Comparison of ENCODE assay signal across 8 cellular contexts in genomic region chr2:3282056-3282998, GRCh38.
DNase-seq lines count a peak whose midpoint lies in the region; ATAC-seq and TF ChIP-seq lines count a peak whose summit lies in the region.

No MANE protein-coding gene starts in this region.

- H3K4me1 Mint-ChIP-seq in CD8-positive, alpha-beta T cell (ENCODE audit: low read depth), result peaks cover 3% of the 10 kb centered on the region
- no peaks in the 10 kb centered on the region for H3K4me1 Mint-ChIP-seq in activated CD8-positive, alpha-beta T cell treated with anti-CD3 and anti-CD28 coated beads, Interleukin-2, amount 10 ng/mL, durations not matched to agents 7 days and 5 days (ENCODE audit: low read depth)

- no peaks in the 10 kb centered on the region for H3K27me3 Mint-ChIP-seq in CD8-positive, alpha-beta T cell (ENCODE audit: low read depth)
- no peaks in the 10 kb centered on the region for H3K27me3 Mint-ChIP-seq in activated CD8-positive, alpha-beta T cell treated with anti-CD3 and anti-CD28 coated beads, Interleukin-2, amount 10 ng/mL, durations not matched to agents 7 days and 5 days (ENCODE audit: low read depth)

- no peak overlapping the region for H3K9ac ChIP-seq in skeletal muscle satellite cell (ENCODE audit: low read depth, low read length)

- no peak for TF ChIP-seq CTCF in RWPE2 (IDR thresholded peaks at IDR 0.05; ENCODE audit: poor library complexity, severe bottlenecking)
- no peak for TF ChIP-seq CTCF in heart left ventricle (IDR thresholded peaks at IDR 0.05)
- TF ChIP-seq CTCF in CD8-positive, alpha-beta T cell (IDR thresholded peaks at IDR 0.05), result no peak

- H3K4me3 Mint-ChIP-seq in CD8-positive, alpha-beta T cell, result no peak overlapping the region
- H3K4me3 Mint-ChIP-seq in activated CD8-positive, alpha-beta T cell treated with anti-CD3 and anti-CD28 coated beads, Interleukin-2, amount 10 ng/mL, durations not matched to agents 7 days and 5 days, result no peak overlapping the region

- H3K9me3 ChIP-seq in RWPE2 (ENCODE audit: severe bottlenecking), result no peaks in the 10 kb centered on the region
- H3K9me3 ChIP-seq in heart left ventricle, result no peaks in the 10 kb centered on the region
- no peaks in the 10 kb centered on the region for H3K9me3 ChIP-seq in skeletal muscle satellite cell (replicated peaks; ENCODE audit: low read length)
- no peaks in the 10 kb centered on the region for H3K9me3 ChIP-seq in CD8-positive, alpha-beta T cell (ENCODE audit: low read length)

- no peaks in the 10 kb centered on the region for H3K27me3 ChIP-seq in RWPE2 (ENCODE audit: insufficient read depth, poor library complexity, severe bottlenecking)
- no peaks in the 10 kb centered on the region for H3K27me3 ChIP-seq in heart left ventricle
- H3K27me3 ChIP-seq in skeletal muscle satellite cell (ENCODE audit: control insufficient read depth, insufficient read depth, low read length), result no peaks in the 10 kb centered on the region
- H3K27me3 ChIP-seq in CD8-positive, alpha-beta T cell (ENCODE audit: insufficient read depth, low read length), result no peaks in the 10 kb centered on the region

- no peak for TF ChIP-seq POLR2A in heart left ventricle (IDR thresholded peaks at IDR 0.05)

- peak overlapping the region; percentile 69 for H3K4me2 ChIP-seq in skeletal muscle satellite cell (ENCODE audit: low read length)

- H3K4me3 ChIP-seq in RWPE2 (ENCODE audit: severe bottlenecking) (no peak overlapping the region), heart left ventricle (peak overlapping the region in 2 of 12 donors; percentile 22 to 30), skeletal muscle satellite cell (ENCODE audit: low read length) (peak overlapping the region; percentile 47)
- H3K4me3 ChIP-seq in CD8-positive, alpha-beta T cell (ENCODE audit: low read depth, low read length), result no peak overlapping the region

- CTCF ChIA-PET in CD8-positive, alpha-beta T cell (lab: Charles Lee), result no interaction called here
- CTCF ChIA-PET in activated CD8-positive, alpha-beta T cell treated with anti-CD3 and anti-CD28 coated beads, Interleukin-2, amount 10 ng/mL, durations not matched to agents 7 days and 5 days (lab: Charles Lee), result no interaction called here

- peak; percentile 92 for DNase-seq in NCI-H1092 treated with DMSO at 0.1 percent for 48 hours (lab: John Stamatoyannopoulos, UW)
- no peak for DNase-seq in RWPE2 (ENCODE audit: low spot score)
- DNase-seq in heart left ventricle, result peak; percentile 49 to 76 (median 66)
- DNase-seq in CD8-positive, alpha-beta T cell, result no peak
- DNase-seq in activated CD4-positive, alpha-beta T cell treated with anti-CD3 and anti-CD28 coated beads, Interleukin-2, amount 50 U/mL, for 1 hour, result no peak
- no peak for DNase-seq in activated CD8-positive, alpha-beta T cell treated with anti-CD3 and anti-CD28 coated beads, Interleukin-2, amount 10 ng/mL, durations not matched to agents 7 days and 5 days

- no peaks in the 10 kb centered on the region for H3K4me1 ChIP-seq in RWPE2 (ENCODE audit: insufficient read depth, poor library complexity, severe bottlenecking)
- H3K4me1 ChIP-seq in heart left ventricle, result peaks cover 0 to 5% (median 0%) of the 10 kb centered on the region in 12 donors
- peaks cover 15% of the 10 kb centered on the region for H3K4me1 ChIP-seq in skeletal muscle satellite cell (ENCODE audit: control insufficient read depth, insufficient read depth, low read length)
- no peaks in the 10 kb centered on the region for H3K4me1 ChIP-seq in CD8-positive, alpha-beta T cell (ENCODE audit: insufficient read depth, low read length)

- no peaks in the 10 kb centered on the region for H3K9me3 Mint-ChIP-seq in CD8-positive, alpha-beta T cell
- H3K9me3 Mint-ChIP-seq in activated CD8-positive, alpha-beta T cell treated with anti-CD3 and anti-CD28 coated beads, Interleukin-2, amount 10 ng/mL, durations not matched to agents 7 days and 5 days (ENCODE audit: insufficient read depth), result peaks cover 3% of the 10 kb centered on the region

- 69 to 73% (median 71%) methylated on average over 33 to 36 of the region's 36 CpGs for WGBS in heart left ventricle, 4 donors

- H3K36me3 Mint-ChIP-seq in CD8-positive, alpha-beta T cell, result peaks cover 39% of the 10 kb centered on the region
- H3K36me3 Mint-ChIP-seq in activated CD8-positive, alpha-beta T cell treated with anti-CD3 and anti-CD28 coated beads, Interleukin-2, amount 10 ng/mL, durations not matched to agents 7 days and 5 days (ENCODE audit: low read depth), result peaks cover 20% of the 10 kb centered on the region

- H3K27ac ChIP-seq in RWPE2 (ENCODE audit: poor library complexity, severe bottlenecking) (no peak overlapping the region), heart left ventricle (peak overlapping the region in 8 of 12 donors; percentile 13 to 55 (median 34))
- no peak overlapping the region for H3K27ac ChIP-seq in CD8-positive, alpha-beta T cell (ENCODE audit: low read depth, low read length)

- ATAC-seq in RWPE2 (ENCODE audit: low read depth), result peak; percentile 65
- ATAC-seq in heart left ventricle, result peak; percentile 96 to 98 (median 97)
- no peak for ATAC-seq in GM21423 (IDR thresholded peaks at IDR 0.05; ENCODE audit: unreplicated experiment)
- no peak for ATAC-seq in CD8-positive, alpha-beta T cell
- ATAC-seq in activated CD8-positive, alpha-beta T cell treated with anti-CD3 and anti-CD28 coated beads, Interleukin-2, amount 10 ng/mL, durations not matched to agents 7 days and 5 days, result no peak

- intact Hi-C loops in heart left ventricle (cut with DNase I), result no loop called here
- intact Hi-C loops in CD8-positive, alpha-beta T cell (cut with DNase I, micrococcal nuclease), result no loop called here

- POLR2A ChIA-PET in CD8-positive, alpha-beta T cell (lab: Charles Lee), result no interaction called here
- POLR2A ChIA-PET in activated CD8-positive, alpha-beta T cell treated with anti-CD3 and anti-CD28 coated beads, Interleukin-2, amount 10 ng/mL, durations not matched to agents 7 days and 5 days (lab: Charles Lee), result no interaction called here

- H3K27ac Mint-ChIP-seq in CD8-positive, alpha-beta T cell, result no peak overlapping the region
- no peak overlapping the region for H3K27ac Mint-ChIP-seq in activated CD8-positive, alpha-beta T cell treated with anti-CD3 and anti-CD28 coated beads, Interleukin-2, amount 10 ng/mL, durations not matched to agents 7 days and 5 days

- H3K36me3 ChIP-seq in RWPE2 (ENCODE audit: low read depth) (no peaks in the 10 kb centered on the region), heart left ventricle (no peaks in the 10 kb centered on the region), skeletal muscle satellite cell (ENCODE audit: insufficient read depth, low read length) (no peaks in the 10 kb centered on the region)
- no peaks in the 10 kb centered on the region for H3K36me3 ChIP-seq in CD8-positive, alpha-beta T cell (ENCODE audit: insufficient read depth, low read length)

Comparison
In these comparisons a context has a peak if more than half of its experiments do, and no peak if none do; other contexts are left out.
1. DNase-seq: peak in NCI-H1092 treated with DMSO at 0.1 percent for 48 hours (single experiment) and heart left ventricle (5 of 5); none in RWPE2 (single experiment), CD8-positive, alpha-beta T cell (0 of 7), activated CD4-positive, alpha-beta T cell treated with anti-CD3 and anti-CD28 coated beads, Interleukin-2, amount 50 U/mL, for 1 hour (single experiment) and activated CD8-positive, alpha-beta T cell treated with anti-CD3 and anti-CD28 coated beads, Interleukin-2, amount 10 ng/mL, durations not matched to agents 7 days and 5 days (single experiment).
2. ATAC-seq: peak in RWPE2 (single experiment) and heart left ventricle (4 of 4); none in GM21423 (single experiment), CD8-positive, alpha-beta T cell (single experiment) and activated CD8-positive, alpha-beta T cell treated with anti-CD3 and anti-CD28 coated beads, Interleukin-2, amount 10 ng/mL, durations not matched to agents 7 days and 5 days (single experiment).
3. H3K27ac ChIP-seq: peak in heart left ventricle (8 of 12); none in RWPE2 (single experiment) and CD8-positive, alpha-beta T cell (single experiment).